Comparison of ENCODE assay signal across 8 cellular contexts in the genomic region with DNA sequence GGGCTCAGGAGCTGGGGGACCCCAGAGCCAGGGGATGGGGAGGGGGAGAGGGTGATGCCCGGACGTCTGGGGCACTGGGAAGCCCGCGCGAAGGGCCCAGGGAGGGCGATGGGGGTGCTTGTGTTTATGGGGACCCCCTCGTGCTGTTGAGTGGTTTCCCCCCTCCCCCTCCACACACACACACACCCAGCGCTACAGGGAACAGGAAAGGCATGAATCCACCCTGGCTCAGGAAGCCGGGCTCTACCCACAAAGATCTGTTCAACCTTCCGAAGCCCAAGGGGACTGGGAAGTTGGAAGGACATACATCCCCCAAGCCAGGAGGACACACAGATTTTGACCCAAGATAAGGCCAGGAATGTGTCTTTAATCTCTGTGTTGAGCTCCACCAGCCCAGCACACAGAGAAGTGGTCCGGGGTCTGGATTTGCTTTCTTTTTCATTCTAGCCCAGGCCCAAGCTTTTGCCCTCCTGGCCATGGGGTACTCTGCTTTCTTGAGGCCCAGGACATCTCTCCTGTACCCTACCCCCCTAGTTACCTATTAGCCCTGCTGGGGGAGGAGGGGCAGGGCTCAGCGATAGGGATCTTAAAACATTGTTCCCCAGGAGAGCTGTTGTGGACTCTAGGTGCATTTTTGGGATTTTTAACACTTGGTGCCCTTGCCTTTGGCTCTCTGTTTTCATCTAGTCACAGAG. TPM values are rescaled to one million over a fixed set of nuclear protein-coding genes. Genes with fewer than 3 reads are reported as not detected.
DNase-seq lines count a peak whose midpoint lies in the region; TF ChIP-seq lines count a peak whose summit lies in the region.

No MANE protein-coding gene starts in this region.

- H3K27ac ChIP-seq in KMS-11 (peak overlapping the region; percentile 47), testis (peak overlapping the region; percentile 76 to 89)

- H3K9ac ChIP-seq in KMS-11 = peak overlapping the region; percentile 69

- no peak for TF ChIP-seq POLR2A in testis (IDR thresholded peaks at IDR 0.05)

- H3K9me3 ChIP-seq in testis = no peaks in the 10 kb centered on the region

- peaks cover 50% of the 10 kb centered on the region for H3K79me2 ChIP-seq in KMS-11 (ENCODE audit: insufficient read depth, low read depth)

- 3 to 5% methylated on average over 5 to 12 of the region's 12 CpGs for WGBS in testis, 2 donors

- H3K4me2 ChIP-seq in KMS-11 = peak overlapping the region; percentile 92

- H2AFZ ChIP-seq in KMS-11 (ENCODE audit: low read depth) = no peak overlapping the region

- H3K4me3 ChIP-seq in KMS-11 (IDR thresholded peaks at IDR 0.05; ENCODE audit: insufficient read depth, low read depth, low read length) (no peak overlapping the region), astrocyte of the cerebellum (ENCODE audit: low read depth, low read length) (peak overlapping the region; percentile 78), testis (peak overlapping the region; percentile 77 to 91)

- 0 out of 2 replicates have a peak, but pooled peaks cover 5% of the 10 kb centered on the region for H4K20me1 ChIP-seq in KMS-11 (ENCODE audit: insufficient read depth)

- TF ChIP-seq CTCF in KMS-11 (conservative IDR thresholded peaks at IDR 0.05; ENCODE audit: low read depth, low read length) = no peak
- no peak for TF ChIP-seq CTCF in astrocyte of the cerebellum (IDR thresholded peaks at IDR 0.05; ENCODE audit: low read depth, low read length, missing control alignments)
- TF ChIP-seq CTCF in testis (IDR thresholded peaks at IDR 0.05) = no peak

- peak; percentile 14 for DNase-seq in COLO668 (lab: John Stamatoyannopoulos, UW; ENCODE audit: unreplicated experiment)
- DNase-seq in astrocyte of the cerebellum (ENCODE audit: low read depth) = no peak
- DNase-seq in left kidney (ENCODE audit: low read depth, low spot score) = peak; percentile 45
- no peak for DNase-seq in testis
- no peak for DNase-seq in DMS114 treated with DMSO at 0.1 percent for 48 hours (lab: John Stamatoyannopoulos, UW; ENCODE audit: unreplicated experiment)
- no peak for DNase-seq in DMS153 treated with DMSO at 0.1 percent for 48 hours (lab: John Stamatoyannopoulos, UW; ENCODE audit: unreplicated experiment)
- DNase-seq in AG08395 (ENCODE audit: low spot score) = no peak

- H3K36me3 ChIP-seq in KMS-11 (ENCODE audit: insufficient read depth) = no peaks in the 10 kb centered on the region
- H3K36me3 ChIP-seq in testis (ENCODE audit: low read depth, missing control alignments) = no peaks in the 10 kb centered on the region

- in situ Hi-C loops in astrocyte of the cerebellum (cut with HindIII; ENCODE audit: low sequenced_read_pairs) = no loop called here

- intact Hi-C loops in testis (cut with DNase I; ENCODE audit: low total_unique reads) = no loop called here

- H3K4me1 ChIP-seq in KMS-11 (ENCODE audit: low read depth, poor library complexity, severe bottlenecking) = peaks cover 77% of the 10 kb centered on the region
- H3K4me1 ChIP-seq in testis = peaks cover 22% of the 10 kb centered on the region

- H3K27me3 ChIP-seq in KMS-11 (ENCODE audit: insufficient read depth, low read depth) = no peaks in the 10 kb centered on the region
- H3K27me3 ChIP-seq in testis = no peaks in the 10 kb centered on the region

RNA-seq across cellular contexts. Expression of gene UBALD2, which starts 1.2 kb away (rescaled TPM):
- total RNA-seq in testis = 10 to 100 TPM; 13.6 to 16.7 TPM
- 48.7 TPM for polyA plus RNA-seq in testis (ENCODE audit: insufficient read depth, low read depth, low replicate concordance)

RNA-seq across cellular contexts. Expression of gene RNF157, which starts 26.1 kb away (rescaled TPM):
- 100 to 1,000 TPM; 101 to 108 TPM for total RNA-seq in testis
- polyA plus RNA-seq in testis (ENCODE audit: insufficient read depth, low read depth, low replicate concordance) = 98.8 TPM

RNA-seq across cellular contexts. Expression of gene QRICH2, which starts 41.7 kb away (rescaled TPM):
- 10 to 100 TPM; 27.0 to 39.0 TPM for total RNA-seq in testis
- polyA plus RNA-seq in testis (ENCODE audit: insufficient read depth, low read depth, low replicate concordance) = 43.4 TPM

Comparison
In these comparisons a context has a peak if more than half of its experiments do, and no peak if none do; other contexts are left out.
1. DNase-seq: peak in COLO668 (single experiment) and left kidney (single experiment); none in astrocyte of the cerebellum (single experiment), testis (single experiment), DMS114 treated with DMSO at 0.1 percent for 48 hours (single experiment), DMS153 treated with DMSO at 0.1 percent for 48 hours (single experiment) and AG08395 (single experiment).